ENCODE assay signal across 10 cellular contexts in the genomic region with DNA sequence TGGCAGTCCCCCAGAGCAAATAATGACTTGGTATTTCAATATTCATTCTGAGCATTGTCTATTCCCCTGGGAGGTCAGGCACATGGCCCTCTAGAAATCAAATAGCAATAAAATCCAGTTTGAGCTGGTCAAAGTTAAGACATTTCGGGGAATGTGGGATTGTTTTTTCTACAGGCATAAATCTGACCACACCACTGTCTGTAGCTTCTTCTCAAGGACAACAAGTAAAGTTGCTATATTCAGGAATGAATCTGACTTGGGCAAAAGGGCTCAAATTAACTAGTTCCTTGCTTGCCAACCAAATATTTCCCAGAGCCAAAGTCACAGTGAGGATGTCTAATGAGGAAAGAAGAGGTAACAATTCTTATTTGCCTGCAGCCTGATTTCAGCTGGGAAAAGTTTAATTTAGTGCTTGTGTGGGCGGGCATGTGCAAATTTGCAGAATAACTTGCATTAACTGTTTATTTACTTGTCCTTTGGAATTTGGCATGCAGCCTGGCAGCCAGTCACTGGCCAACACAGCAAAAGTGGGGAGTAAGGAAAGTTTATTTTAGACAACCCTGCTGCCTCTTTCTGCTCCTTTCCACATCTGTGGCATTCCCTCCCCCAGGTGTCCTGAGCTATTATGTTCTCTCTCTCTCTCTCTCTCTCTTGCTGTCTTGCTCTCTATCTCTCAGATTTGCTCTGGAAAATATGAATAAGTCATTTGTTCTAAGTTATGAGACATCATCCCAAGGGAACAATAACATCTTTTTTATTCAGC. TPM values are rescaled to one million over a fixed set of nuclear protein-coding genes. Genes with fewer than 3 reads are reported as not detected.
DNase-seq lines count a peak whose midpoint lies in the region; ATAC-seq, FAIRE-seq and TF ChIP-seq lines count a peak whose summit lies in the region.
"Had no signal": no experiment of that assay in that cellular context is flagged by ENCODE, and none has a peak within 500 bp of the region (broad histone marks: within the 10 kb centered on the region; RNA-seq: fewer than 3 reads in every experiment).

No MANE protein-coding gene starts in this region.

- TF ChIP-seq POLR2A in GM12892 (IDR thresholded peaks at IDR 0.05; ENCODE audit: low read depth, low read length) (no peak), testis (IDR thresholded peaks at IDR 0.05) (no peak)

- no peak for TF ChIP-seq CTCF in testis (IDR thresholded peaks at IDR 0.05)

- H3K4me3 ChIP-seq in testis, result no peak overlapping the region

- no peaks in the 10 kb centered on the region for H3K36me3 ChIP-seq in testis (ENCODE audit: low read depth, missing control alignments)

- 30 to 35% methylated on average over 2 of the region's 2 CpGs for WGBS in testis, 2 donors

- H3K4me1 ChIP-seq in testis, result peaks cover 16% of the 10 kb centered on the region

- intact Hi-C loops in testis (cut with DNase I; ENCODE audit: low total_unique reads), result no loop called here

- DNase-seq in GM12892 (ENCODE audit: insufficient read length) (no peak), T1000 (lab: John Stamatoyannopoulos, UW) (peak; percentile 33), hepatic stellate cell (ENCODE audit: low spot score) (peak; percentile 26), testis (peak; percentile 25), NAMALWA (ENCODE audit: low spot score) (no peak), GM19238 (ENCODE audit: insufficient read length, low spot score) (no peak)
- DNase-seq: activated CD8-positive, alpha-beta T cell treated with anti-CD3 and anti-CD28 coated beads for 36 hours; occipital lobe had no signal

- ATAC-seq in HG03521 (IDR thresholded peaks at IDR 0.05; ENCODE audit: unreplicated experiment), result no peak
- ATAC-seq: activated CD8-positive, alpha-beta T cell treated with anti-CD3 and anti-CD28 coated beads for 36 hours had no signal

- H3K9me3 ChIP-seq in testis, result no peaks in the 10 kb centered on the region

- no peaks in the 10 kb centered on the region for H3K27me3 ChIP-seq in testis

- H3K27ac ChIP-seq in testis, result peak overlapping the region in 1 of 2 donors; percentile 38

- peak; percentile 44 for FAIRE-seq in GM12892 (lab: Jason Lieb, UNC)
- FAIRE-seq: bronchial epithelial cell had no signal

RNA-seq across cellular contexts. Expression of a gene that starts 51.2 kb away (rescaled TPM):
- polyA plus RNA-seq in GM12892 (2012; ENCODE audit: missing spikeins), result not detected
- 10 to 100 TPM; 37.2 to 40.1 TPM for total RNA-seq in testis
- 18.6 TPM for polyA plus RNA-seq in testis (ENCODE audit: insufficient read depth, low read depth, low replicate concordance)

Comparison
In these comparisons a context has a peak if more than half of its experiments do, and no peak if none do; other contexts are left out.
1. DNase-seq: peak in T1000 (single experiment), hepatic stellate cell (single experiment) and testis (single experiment); none in GM12892 (single experiment), NAMALWA (single experiment) and GM19238 (single experiment).